10 cellular contexts compared by ENCODE assay signal in genomic region chr9:34010979-34011378, GRCh38. TPM values are rescaled to one million over a fixed set of nuclear protein-coding genes. Genes with fewer than 3 reads are reported as not detected.
DNase-seq lines count a peak whose midpoint lies in the region; TF ChIP-seq lines count a peak whose summit lies in the region.
"Had no signal": no experiment of that assay in that cellular context is flagged by ENCODE, and none has a peak within 500 bp of the region (broad histone marks: within the 10 kb centered on the region; RNA-seq: fewer than 3 reads in every experiment).

No MANE protein-coding gene starts in this region.

- H3K27ac Mint-ChIP-seq in activated T-helper 1 cell treated with anti-CD3 and anti-CD28 coated beads, Interleukin-12 subunit alpha, Interleukin-12 subunit beta, Interleukin-2, Interleukin-4 antibody, amounts not matched to agents 30 ng/mL and 10 ng/mL and 1 ng/mL, durations not matched to agents 14 hours and 24 hours and 36 hours, result no peak overlapping the region

- no peaks in the 10 kb centered on the region for H3K4me1 Mint-ChIP-seq in activated T-helper 1 cell treated with anti-CD3 and anti-CD28 coated beads, Interleukin-12 subunit alpha, Interleukin-12 subunit beta, Interleukin-2, Interleukin-4 antibody, amounts not matched to agents 30 ng/mL and 10 ng/mL and 1 ng/mL, durations not matched to agents 14 hours and 24 hours and 36 hours (ENCODE audit: low read depth)

- DNase-seq in AML-193 (lab: John Stamatoyannopoulos, UW), result peak; percentile 40 to 43
- DNase-seq in GM12865 (ENCODE audit: low read depth), result peak; percentile 20
- DNase-seq in RPMI8226, result peak; percentile 21
- DNase-seq in germinal center (ENCODE audit: low spot score), result peak; percentile 25
- DNase-seq in Ammon's horn (ENCODE audit: low spot score), result no peak
- DNase-seq in activated T-helper 1 cell treated with anti-CD3 and anti-CD28 coated beads, Interleukin-12 subunit alpha, Interleukin-12 subunit beta, Interleukin-2, Interleukin-4 antibody, amounts not matched to agents 30 ng/mL and 10 ng/mL and 1 ng/mL, durations not matched to agents 14 hours and 24 hours and 36 hours (ENCODE audit: low spot score), result no peak
- DNase-seq in LoVo (ENCODE audit: low spot score), result no peak
- DNase-seq in cerebellar nuclear complex (lab: John Stamatoyannopoulos, UW), result no peak
- DNase-seq: NCI-H2171 had no signal

- TF ChIP-seq CTCF in GM12865 (IDR thresholded peaks at IDR 0.05; ENCODE audit: insufficient read depth, low read depth, low read length, missing control alignments), result peak; percentile 18

- peaks cover 17% of the 10 kb centered on the region for H3K36me3 Mint-ChIP-seq in activated T-helper 1 cell treated with anti-CD3 and anti-CD28 coated beads, Interleukin-12 subunit alpha, Interleukin-12 subunit beta, Interleukin-2, Interleukin-4 antibody, amounts not matched to agents 30 ng/mL and 10 ng/mL and 1 ng/mL, durations not matched to agents 14 hours and 24 hours and 36 hours (ENCODE audit: low read depth)

- no peak overlapping the region for H3K4me3 ChIP-seq in GM12865 (ENCODE audit: low read depth, low read length)

- intact Hi-C loops in activated T-helper 1 cell treated with anti-CD3 and anti-CD28 coated beads, Interleukin-12 subunit alpha, Interleukin-12 subunit beta, Interleukin-2, Interleukin-4 antibody, amounts not matched to agents 30 ng/mL and 10 ng/mL and 1 ng/mL, durations not matched to agents 14 hours and 24 hours and 36 hours (cut with micrococcal nuclease), result loop anchor here (1.0 kb wide), 1 partner anchor 63 kb away; no protein-coding TSS in a partner anchor

- H3K27me3 Mint-ChIP-seq in activated T-helper 1 cell treated with anti-CD3 and anti-CD28 coated beads, Interleukin-12 subunit alpha, Interleukin-12 subunit beta, Interleukin-2, Interleukin-4 antibody, amounts not matched to agents 30 ng/mL and 10 ng/mL and 1 ng/mL, durations not matched to agents 14 hours and 24 hours and 36 hours (ENCODE audit: insufficient read depth), result no peaks in the 10 kb centered on the region
- H3K27me3 Mint-ChIP-seq: naive thymus-derived CD8-positive, alpha-beta T cell had no signal

- H3K4me3 Mint-ChIP-seq in activated T-helper 1 cell treated with anti-CD3 and anti-CD28 coated beads, Interleukin-12 subunit alpha, Interleukin-12 subunit beta, Interleukin-2, Interleukin-4 antibody, amounts not matched to agents 30 ng/mL and 10 ng/mL and 1 ng/mL, durations not matched to agents 14 hours and 24 hours and 36 hours, result no peak overlapping the region
- H3K4me3 Mint-ChIP-seq: naive thymus-derived CD8-positive, alpha-beta T cell had no signal

- no peaks in the 10 kb centered on the region for H3K9me3 Mint-ChIP-seq in activated T-helper 1 cell treated with anti-CD3 and anti-CD28 coated beads, Interleukin-12 subunit alpha, Interleukin-12 subunit beta, Interleukin-2, Interleukin-4 antibody, amounts not matched to agents 30 ng/mL and 10 ng/mL and 1 ng/mL, durations not matched to agents 14 hours and 24 hours and 36 hours
- H3K9me3 Mint-ChIP-seq: naive thymus-derived CD8-positive, alpha-beta T cell had no signal

RNA-seq across cellular contexts. Expression of gene UBAP2, which starts 37.7 kb away (rescaled TPM):
- 56.2 and 57.4 TPM in 2 replicates for total RNA-seq in activated T-helper 1 cell treated with anti-CD3 and anti-CD28 coated beads, Interleukin-12 subunit alpha, Interleukin-12 subunit beta, Interleukin-2, Interleukin-4 antibody, amounts not matched to agents 30 ng/mL and 10 ng/mL and 1 ng/mL, durations not matched to agents 14 hours and 24 hours and 36 hours

Comparison
In these comparisons a context has a peak if more than half of its experiments do, and no peak if none do; other contexts are left out.
1. DNase-seq: peak in AML-193 (2 of 2), GM12865 (single experiment), RPMI8226 (single experiment) and germinal center (single experiment); none in Ammon's horn (single experiment), activated T-helper 1 cell treated with anti-CD3 and anti-CD28 coated beads, Interleukin-12 subunit alpha, Interleukin-12 subunit beta, Interleukin-2, Interleukin-4 antibody, amounts not matched to agents 30 ng/mL and 10 ng/mL and 1 ng/mL, durations not matched to agents 14 hours and 24 hours and 36 hours (single experiment), LoVo (single experiment) and cerebellar nuclear complex (0 of 2).